ENCODE assay signal across 34 cellular contexts in the genomic region with DNA sequence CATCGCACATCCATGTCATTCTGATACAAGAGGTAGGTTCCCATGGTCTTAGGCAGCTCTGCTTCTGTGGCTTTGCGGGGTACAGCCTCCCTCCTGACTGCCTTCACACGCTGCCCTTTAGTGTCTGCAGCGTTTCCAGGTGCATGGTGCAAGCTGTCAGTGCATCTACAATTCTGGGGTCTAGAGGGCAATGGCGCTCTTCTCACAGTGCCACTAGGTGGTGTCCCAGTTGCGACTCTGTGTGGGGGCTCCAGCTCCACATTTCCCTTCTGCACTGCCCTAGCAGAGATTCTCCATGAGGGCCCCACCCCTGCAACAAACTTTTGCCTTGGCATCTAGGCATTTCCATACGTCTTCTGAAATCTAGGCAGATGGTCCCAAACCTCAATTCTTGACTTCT.
DNase-seq lines count a peak whose midpoint lies in the region; ATAC-seq and TF ChIP-seq lines count a peak whose summit lies in the region.
"Had no signal": no experiment of that assay in that cellular context is flagged by ENCODE, and none has a peak within 500 bp of the region (broad histone marks: within the 10 kb centered on the region; RNA-seq: fewer than 3 reads in every experiment).

No MANE protein-coding gene starts in this region.

- no peaks in the 10 kb centered on the region for H3K9me3 Mint-ChIP-seq in GM23338
- no peaks in the 10 kb centered on the region for H3K9me3 Mint-ChIP-seq in neural progenitor cell
- H3K9me3 Mint-ChIP-seq: activated naive CD4-positive, alpha-beta T cell treated with anti-CD3 and anti-CD28 coated beads, Interleukin-2, amount 50 U/mL, for 24 hours; brain had no signal

- H3K27me3 ChIP-seq in GM23338 (ENCODE audit: insufficient read depth) (no peaks in the 10 kb centered on the region), neural progenitor cell (no peaks in the 10 kb centered on the region)
- H3K27me3 ChIP-seq: right atrium auricular region had no signal

- H3F3A ChIP-seq in GM23338 (replicated peaks; ENCODE audit: low read depth) (no peaks in the 10 kb centered on the region), neural progenitor cell (ENCODE audit: low read depth) (no peaks in the 10 kb centered on the region)

- in situ Hi-C loops in SK-MEL-5 (cut with HindIII; ENCODE audit: low pct_unique_long_range_greater_than_20kb, low sequenced_read_pairs), result no loop called here

- H3K27me3 Mint-ChIP-seq in GM23338 (ENCODE audit: insufficient read depth, low read depth, poor library complexity) (no peaks in the 10 kb centered on the region), neural progenitor cell (ENCODE audit: insufficient read depth, low read depth) (no peaks in the 10 kb centered on the region)
- H3K27me3 Mint-ChIP-seq: activated naive CD4-positive, alpha-beta T cell treated with anti-CD3 and anti-CD28 coated beads, Interleukin-2, amount 50 U/mL, for 24 hours; brain; dendritic cell treated with granulocyte-macrophage colony-stimulating factor and Interleukin-4, amounts not matched to agents 40 ng/mL and 50 ng/mL, for 4 days; stimulated activated naive CD8-positive, alpha-beta T cell treated with anti-CD3 and anti-CD28 coated beads, Interleukin-15, Interleukin-2, amounts not matched to agents 100 ng/mL and 50 ng/mL, for 24 hours had no signal

- H3K9ac ChIP-seq in neural progenitor cell, result no peak overlapping the region

- TF ChIP-seq CTCF in GM12864 (IDR thresholded peaks at IDR 0.05; ENCODE audit: low read depth, low read length, missing control alignments) (peak; percentile 33), GM23338 (conservative IDR thresholded peaks at IDR 0.05; ENCODE audit: low read depth in 2 of 2) (peak; percentile 50 to 73), neural progenitor cell (IDR thresholded peaks at IDR 0.05) (peak; percentile 27)

- H3K4me1 Mint-ChIP-seq in GM23338 (peaks cover 8% of the 10 kb centered on the region), neural progenitor cell (no peaks in the 10 kb centered on the region)
- H3K4me1 Mint-ChIP-seq: activated naive CD4-positive, alpha-beta T cell treated with anti-CD3 and anti-CD28 coated beads, Interleukin-2, amount 50 U/mL, for 24 hours; brain had no signal

- H3K36me3 Mint-ChIP-seq in GM23338 (ENCODE audit: low read depth) (no peaks in the 10 kb centered on the region), neural progenitor cell (no peaks in the 10 kb centered on the region)
- H3K36me3 Mint-ChIP-seq: activated naive CD4-positive, alpha-beta T cell treated with anti-CD3 and anti-CD28 coated beads, Interleukin-2, amount 50 U/mL, for 24 hours; brain had no signal

- H3K27ac ChIP-seq in GM23338 (ENCODE audit: low read depth) (no peak overlapping the region), neural progenitor cell (no peak overlapping the region)
- H3K27ac ChIP-seq: right atrium auricular region, thoracic aorta, VCaP had no signal

- H3K27ac Mint-ChIP-seq in GM23338 (no peak overlapping the region), neural progenitor cell (no peak overlapping the region)
- H3K27ac Mint-ChIP-seq: activated naive CD4-positive, alpha-beta T cell treated with anti-CD3 and anti-CD28 coated beads, Interleukin-2, amount 50 U/mL, for 24 hours; brain; dendritic cell treated with granulocyte-macrophage colony-stimulating factor and Interleukin-4, amounts not matched to agents 40 ng/mL and 50 ng/mL, for 4 days; stimulated activated naive CD8-positive, alpha-beta T cell treated with anti-CD3 and anti-CD28 coated beads, Interleukin-15, Interleukin-2, amounts not matched to agents 100 ng/mL and 50 ng/mL, for 24 hours had no signal

- H4K20me1 ChIP-seq in GM23338 (replicated peaks; ENCODE audit: insufficient read depth), result no peaks in the 10 kb centered on the region
- H4K20me1 ChIP-seq in neural progenitor cell (ENCODE audit: low read depth), result no peaks in the 10 kb centered on the region

- H3K4me3 ChIP-seq in GM12864 (ENCODE audit: low read depth, low read length) (no peak overlapping the region), GM23338 (no peak overlapping the region), neural progenitor cell (no peak overlapping the region)
- H3K4me3 ChIP-seq: K562, right atrium auricular region, thoracic aorta had no signal

- DNase-seq in GM12864 (ENCODE audit: low read depth), result no peak
- peak; percentile 42 for DNase-seq in GM23338 (ENCODE audit: low spot score)
- peak; percentile 13 for DNase-seq in SK-MEL-5 (ENCODE audit: low read depth, low spot score)
- no peak for DNase-seq in neural progenitor cell (ENCODE audit: low spot score)
- no peak for DNase-seq in NCI-H2029 (lab: John Stamatoyannopoulos, UW)
- no peak for DNase-seq in H4 (ENCODE audit: low spot score)
- DNase-seq: activated CD4-positive, alpha-beta T cell treated with anti-CD3 and anti-CD28 coated beads for 48 hours; activated T-cell treated with anti-CD3 and anti-CD28 coated beads for 4 hours; amniotic stem cell; C1 segment of cervical spinal cord; COR-L47; DMS79 treated with DMSO at 0.1 percent for 48 hours; foreskin fibroblast; GF-D8; GOT3; head of caudate nucleus; left ventricle myocardium superior; NCI-H1105 treated with DMSO at 0.1 percent for 48 hours; NCI-H187 treated with DMSO at 0.1 percent for 48 hours; NCI-H524 treated with DMSO at 0.1 percent for 48 hours; Right ventricle myocardium superior; stimulated activated CD4-positive, alpha-beta T cell treated with anti-CD3 and anti-CD28 coated beads, Interleukin-2, amount 100 ng/mL, for 24 hours; stimulated activated CD8-positive, alpha-beta memory T cell treated with anti-CD3 and anti-CD28 coated beads, Interleukin-4, amount 100 ng/mL, for 48 hours; T-helper 9 cell had no signal

- peak; percentile 72 for ATAC-seq in GM23338
- ATAC-seq in GM21529 (IDR thresholded peaks at IDR 0.05; ENCODE audit: unreplicated experiment), result no peak
- ATAC-seq: K562, left ventricle myocardium superior, Panc1 had no signal

- H3K79me2 ChIP-seq in GM23338 (replicated peaks; ENCODE audit: insufficient read depth) (no peaks in the 10 kb centered on the region), neural progenitor cell (ENCODE audit: low read depth) (no peaks in the 10 kb centered on the region)

- H3K4me3 Mint-ChIP-seq in GM23338, result no peak overlapping the region
- no peak overlapping the region for H3K4me3 Mint-ChIP-seq in neural progenitor cell
- H3K4me3 Mint-ChIP-seq: activated naive CD4-positive, alpha-beta T cell treated with anti-CD3 and anti-CD28 coated beads, Interleukin-2, amount 50 U/mL, for 24 hours; brain; dendritic cell treated with granulocyte-macrophage colony-stimulating factor and Interleukin-4, amounts not matched to agents 40 ng/mL and 50 ng/mL, for 4 days; stimulated activated naive CD8-positive, alpha-beta T cell treated with anti-CD3 and anti-CD28 coated beads, Interleukin-15, Interleukin-2, amounts not matched to agents 100 ng/mL and 50 ng/mL, for 24 hours had no signal

- H3K36me3 ChIP-seq in GM23338 (ENCODE audit: insufficient read depth) (no peaks in the 10 kb centered on the region), neural progenitor cell (no peaks in the 10 kb centered on the region)
- H3K36me3 ChIP-seq: right atrium auricular region, thoracic aorta had no signal

- H3K4me2 ChIP-seq in GM23338, result no peak overlapping the region
- no peak overlapping the region for H3K4me2 ChIP-seq in neural progenitor cell

- peaks cover 7% of the 10 kb centered on the region for H3K4me1 ChIP-seq in GM23338 (ENCODE audit: insufficient read depth)
- no peaks in the 10 kb centered on the region for H3K4me1 ChIP-seq in neural progenitor cell
- H3K4me1 ChIP-seq: right atrium auricular region had no signal

- H2AFZ ChIP-seq in GM23338 (no peak overlapping the region), neural progenitor cell (replicated peaks) (no peak overlapping the region)

- H3K9me2 ChIP-seq in GM23338 (ENCODE audit: insufficient read depth), result no peaks in the 10 kb centered on the region

- H3K9me3 ChIP-seq in neural progenitor cell (ENCODE audit: low read depth), result no peaks in the 10 kb centered on the region
- H3K9me3 ChIP-seq: right atrium auricular region, thoracic aorta had no signal

TF ChIP-seq in GM23338, 12 proteins besides CTCF, POLR2A, EP300 and RAD21 (continues in another document):
- TF ChIP-seq POLR2AphosphoS5 (IDR thresholded peaks at IDR 0.05; ENCODE audit: low read depth) (no peak), ZNF331 (CRISPR knock-in tag; IDR thresholded peaks at IDR 0.05; ENCODE audit: low read depth) (no peak), STAT1 (IDR thresholded peaks at IDR 0.05; ENCODE audit: unreplicated experiment) (no peak)
- TF ChIP-seq, protein P1, sequence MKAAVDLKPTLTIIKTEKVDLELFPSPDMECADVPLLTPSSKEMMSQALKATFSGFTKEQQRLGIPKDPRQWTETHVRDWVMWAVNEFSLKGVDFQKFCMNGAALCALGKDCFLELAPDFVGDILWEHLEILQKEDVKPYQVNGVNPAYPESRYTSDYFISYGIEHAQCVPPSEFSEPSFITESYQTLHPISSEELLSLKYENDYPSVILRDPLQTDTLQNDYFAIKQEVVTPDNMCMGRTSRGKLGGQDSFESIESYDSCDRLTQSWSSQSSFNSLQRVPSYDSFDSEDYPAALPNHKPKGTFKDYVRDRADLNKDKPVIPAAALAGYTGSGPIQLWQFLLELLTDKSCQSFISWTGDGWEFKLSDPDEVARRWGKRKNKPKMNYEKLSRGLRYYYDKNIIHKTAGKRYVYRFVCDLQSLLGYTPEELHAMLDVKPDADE (IDR thresholded peaks at IDR 0.05), result no peak
- TF ChIP-seq, protein P2, sequence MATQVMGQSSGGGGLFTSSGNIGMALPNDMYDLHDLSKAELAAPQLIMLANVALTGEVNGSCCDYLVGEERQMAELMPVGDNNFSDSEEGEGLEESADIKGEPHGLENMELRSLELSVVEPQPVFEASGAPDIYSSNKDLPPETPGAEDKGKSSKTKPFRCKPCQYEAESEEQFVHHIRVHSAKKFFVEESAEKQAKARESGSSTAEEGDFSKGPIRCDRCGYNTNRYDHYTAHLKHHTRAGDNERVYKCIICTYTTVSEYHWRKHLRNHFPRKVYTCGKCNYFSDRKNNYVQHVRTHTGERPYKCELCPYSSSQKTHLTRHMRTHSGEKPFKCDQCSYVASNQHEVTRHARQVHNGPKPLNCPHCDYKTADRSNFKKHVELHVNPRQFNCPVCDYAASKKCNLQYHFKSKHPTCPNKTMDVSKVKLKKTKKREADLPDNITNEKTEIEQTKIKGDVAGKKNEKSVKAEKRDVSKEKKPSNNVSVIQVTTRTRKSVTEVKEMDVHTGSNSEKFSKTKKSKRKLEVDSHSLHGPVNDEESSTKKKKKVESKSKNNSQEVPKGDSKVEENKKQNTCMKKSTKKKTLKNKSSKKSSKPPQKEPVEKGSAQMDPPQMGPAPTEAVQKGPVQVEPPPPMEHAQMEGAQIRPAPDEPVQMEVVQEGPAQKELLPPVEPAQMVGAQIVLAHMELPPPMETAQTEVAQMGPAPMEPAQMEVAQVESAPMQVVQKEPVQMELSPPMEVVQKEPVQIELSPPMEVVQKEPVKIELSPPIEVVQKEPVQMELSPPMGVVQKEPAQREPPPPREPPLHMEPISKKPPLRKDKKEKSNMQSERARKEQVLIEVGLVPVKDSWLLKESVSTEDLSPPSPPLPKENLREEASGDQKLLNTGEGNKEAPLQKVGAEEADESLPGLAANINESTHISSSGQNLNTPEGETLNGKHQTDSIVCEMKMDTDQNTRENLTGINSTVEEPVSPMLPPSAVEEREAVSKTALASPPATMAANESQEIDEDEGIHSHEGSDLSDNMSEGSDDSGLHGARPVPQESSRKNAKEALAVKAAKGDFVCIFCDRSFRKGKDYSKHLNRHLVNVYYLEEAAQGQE (IDR thresholded peaks at IDR 0.05; ENCODE audit: unreplicated experiment), result no peak

Comparison
In these comparisons a context has a peak if more than half of its experiments do, and no peak if none do; other contexts are left out.
1. DNase-seq: peak in GM23338 (single experiment) and SK-MEL-5 (single experiment); none in GM12864 (single experiment), neural progenitor cell (single experiment), NCI-H2029 (single experiment) and H4 (single experiment).
2. Peak in every context shown above with its lines, with median percentiles within 50 percentile points of each other: CTCF ChIP-seq.